Comparison of ENCODE assay signal across 19 cellular contexts in genomic region chrX:118475903-118476302, GRCh38.
"Had no signal": no experiment of that assay in that cellular context is flagged by ENCODE, and none has a peak within 500 bp of the region (broad histone marks: within the 10 kb centered on the region; RNA-seq: fewer than 3 reads in every experiment).

No MANE protein-coding gene starts in this region.

- H3K27ac Mint-ChIP-seq: activated CD4-positive, alpha-beta memory T cell treated with anti-CD3 and anti-CD28 coated beads, Interleukin-2, amount 10 ng/mL, durations not matched to agents 7 days and 5 days; activated naive CD4-positive, alpha-beta T cell treated with anti-CD3 and anti-CD28 coated beads for 36 hours; activated naive CD8-positive, alpha-beta T cell treated with anti-CD3 and anti-CD28 coated beads, Interleukin-2, amount 10 ng/mL, durations not matched to agents 7 days and 5 days; activated T-cell treated with anti-CD3 and anti-CD28 coated beads, Interleukin-2, amount 50 U/mL, for 72 hours; natural killer cell; stimulated activated naive CD8-positive, alpha-beta T cell treated with anti-CD3 and anti-CD28 coated beads, Interleukin-15, Interleukin-2, amounts not matched to agents 100 ng/mL and 50 ng/mL, for 24 hours; T-helper 17 cell had no signal

- H3K9me3 ChIP-seq: heart left ventricle, pancreas, psoas muscle, thyroid gland had no signal

- H3K27ac ChIP-seq: cardiac muscle cell, heart left ventricle, pancreas, psoas muscle, right atrium auricular region, thyroid gland had no signal

- H3K9me3 Mint-ChIP-seq: activated naive CD4-positive, alpha-beta T cell treated with anti-CD3 and anti-CD28 coated beads for 36 hours; activated naive CD8-positive, alpha-beta T cell treated with anti-CD3 and anti-CD28 coated beads, Interleukin-2, amount 10 ng/mL, durations not matched to agents 7 days and 5 days; natural killer cell; stimulated activated naive CD8-positive, alpha-beta T cell treated with anti-CD3 and anti-CD28 coated beads, Interleukin-15, Interleukin-2, amounts not matched to agents 100 ng/mL and 50 ng/mL, for 24 hours had no signal

- DNase-seq: activated CD4-positive, alpha-beta memory T cell treated with anti-CD3 and anti-CD28 coated beads, Interleukin-2, amount 10 ng/mL, durations not matched to agents 7 days and 5 days; activated CD4-positive, alpha-beta T cell treated with anti-CD3 and anti-CD28 coated beads for 48 hours; activated effector memory CD4-positive, alpha-beta T cell treated with Interleukin-2 at 50 U/mL for 16 hours; activated naive CD4-positive, alpha-beta T cell treated with anti-CD3 and anti-CD28 coated beads for 36 hours; activated naive CD8-positive, alpha-beta T cell treated with anti-CD3 and anti-CD28 coated beads, Interleukin-2, amount 10 ng/mL, durations not matched to agents 7 days and 5 days; activated T-cell treated with anti-CD3 and anti-CD28 coated beads, Interleukin-2, amount 50 U/mL, for 72 hours; amniotic stem cell; heart left ventricle; left colon; natural killer cell; pancreas; psoas muscle; stimulated activated CD4-positive, alpha-beta T cell treated with anti-CD3 and anti-CD28 coated beads, Interleukin-4, amount 100 ng/mL, for 24 hours; substantia nigra; T-helper 17 cell; thyroid gland had no signal

- H3K27me3 Mint-ChIP-seq: activated naive CD8-positive, alpha-beta T cell treated with anti-CD3 and anti-CD28 coated beads, Interleukin-2, amount 10 ng/mL, durations not matched to agents 7 days and 5 days; stimulated activated naive CD8-positive, alpha-beta T cell treated with anti-CD3 and anti-CD28 coated beads, Interleukin-15, Interleukin-2, amounts not matched to agents 100 ng/mL and 50 ng/mL, for 24 hours; T-helper 17 cell had no signal

- H3K27me3 ChIP-seq: cardiac muscle cell, heart left ventricle, pancreas, right atrium auricular region, thyroid gland had no signal

- H3K4me3 ChIP-seq: cardiac muscle cell, heart left ventricle, pancreas, psoas muscle, right atrium auricular region, thyroid gland had no signal

- ATAC-seq: activated T-cell treated with anti-CD3 and anti-CD28 coated beads, Interleukin-2, amount 50 U/mL, for 72 hours; heart left ventricle; left colon; natural killer cell; pancreas; psoas muscle; T-helper 17 cell had no signal

- H3K4me1 Mint-ChIP-seq: activated CD4-positive, alpha-beta memory T cell treated with anti-CD3 and anti-CD28 coated beads, Interleukin-2, amount 10 ng/mL, durations not matched to agents 7 days and 5 days; activated naive CD8-positive, alpha-beta T cell treated with anti-CD3 and anti-CD28 coated beads, Interleukin-2, amount 10 ng/mL, durations not matched to agents 7 days and 5 days; natural killer cell; T-helper 17 cell had no signal

- H3K36me3 ChIP-seq: cardiac muscle cell, heart left ventricle, pancreas, right atrium auricular region, thyroid gland had no signal

- H3K36me3 Mint-ChIP-seq: activated naive CD8-positive, alpha-beta T cell treated with anti-CD3 and anti-CD28 coated beads, Interleukin-2, amount 10 ng/mL, durations not matched to agents 7 days and 5 days; natural killer cell had no signal

- H3K4me3 Mint-ChIP-seq: activated CD4-positive, alpha-beta memory T cell treated with anti-CD3 and anti-CD28 coated beads, Interleukin-2, amount 10 ng/mL, durations not matched to agents 7 days and 5 days; activated naive CD4-positive, alpha-beta T cell treated with anti-CD3 and anti-CD28 coated beads for 36 hours; activated naive CD8-positive, alpha-beta T cell treated with anti-CD3 and anti-CD28 coated beads, Interleukin-2, amount 10 ng/mL, durations not matched to agents 7 days and 5 days; activated T-cell treated with anti-CD3 and anti-CD28 coated beads, Interleukin-2, amount 50 U/mL, for 72 hours; natural killer cell; stimulated activated naive CD8-positive, alpha-beta T cell treated with anti-CD3 and anti-CD28 coated beads, Interleukin-15, Interleukin-2, amounts not matched to agents 100 ng/mL and 50 ng/mL, for 24 hours; T-helper 17 cell had no signal

- H3K4me1 ChIP-seq: heart left ventricle, pancreas, psoas muscle, right atrium auricular region, thyroid gland had no signal
